Comparison of ENCODE assay signal across 9 cellular contexts in the genomic region with DNA sequence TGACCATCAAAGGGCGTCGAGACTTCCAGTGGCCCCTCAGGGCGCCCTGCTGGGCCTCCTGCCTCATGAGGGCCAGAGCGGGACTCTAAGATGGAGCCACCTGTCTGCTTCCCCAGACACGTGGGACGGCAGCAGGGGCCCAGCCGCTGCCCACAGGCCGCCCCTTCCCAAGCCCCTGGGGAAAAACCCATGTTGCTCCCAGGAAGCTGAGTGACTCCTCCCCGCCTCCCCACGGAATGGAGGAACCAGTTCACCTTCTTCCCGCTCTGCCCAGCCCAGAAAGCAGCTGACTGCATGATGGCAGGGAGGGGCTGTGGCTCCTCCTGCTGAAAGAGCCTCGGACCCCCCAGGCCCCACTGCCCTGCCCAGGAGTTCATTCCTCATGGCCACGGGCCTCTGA. TPM values are rescaled to one million over a fixed set of nuclear protein-coding genes. Genes with fewer than 3 reads are reported as not detected.
DNase-seq lines count a peak whose midpoint lies in the region; ATAC-seq lines count a peak whose summit lies in the region.
"Had no signal": no experiment of that assay in that cellular context is flagged by ENCODE, and none has a peak within 500 bp of the region (broad histone marks: within the 10 kb centered on the region; RNA-seq: fewer than 3 reads in every experiment).

No MANE protein-coding gene starts in this region.

- no peak overlapping the region for H3K14ac ChIP-seq in trophoblast cell (ENCODE audit: low read length)

- no peak overlapping the region for H3K4me3 ChIP-seq in CD4-positive, CD25-positive, alpha-beta regulatory T cell (ENCODE audit: low read depth, low read length)
- no peak overlapping the region for H3K4me3 ChIP-seq in trophoblast cell (ENCODE audit: low read depth, low read length)
- H3K4me3 ChIP-seq: cardiac muscle cell had no signal

- H3K9ac ChIP-seq in trophoblast cell (ENCODE audit: low read length), result no peak overlapping the region

- H3K27ac ChIP-seq in CD4-positive, CD25-positive, alpha-beta regulatory T cell (ENCODE audit: insufficient read depth, low read length, poor library complexity, severe bottlenecking), result no peak overlapping the region
- no peak overlapping the region for H3K27ac ChIP-seq in trophoblast cell (ENCODE audit: low read depth, low read length)
- H3K27ac ChIP-seq: cardiac muscle cell had no signal

- no peak for ATAC-seq in CD4-positive, CD25-positive, alpha-beta regulatory T cell (ENCODE audit: low read depth in 2 of 2)
- peak; percentile 16 for ATAC-seq in HG02678 (IDR thresholded peaks at IDR 0.05; ENCODE audit: unreplicated experiment)
- peak; percentile 13 for ATAC-seq in effector memory CD8-positive, alpha-beta T cell (replicated peaks)
- no peak for ATAC-seq in GM19328 (IDR thresholded peaks at IDR 0.05; ENCODE audit: unreplicated experiment)

- H3K18ac ChIP-seq in trophoblast cell (ENCODE audit: low read length), result peak overlapping the region; percentile 8

- H4K8ac ChIP-seq in trophoblast cell (ENCODE audit: low read depth, low read length), result no peak overlapping the region

- DNase-seq in CD4-positive, CD25-positive, alpha-beta regulatory T cell, result no peak
- no peak for DNase-seq in effector memory CD8-positive, alpha-beta T cell
- DNase-seq in trophoblast cell (peak in 1 of 2 donors; percentile 11), hippocampal formation (lab: John Stamatoyannopoulos, UW) (no peak), MV-4-11 (lab: John Stamatoyannopoulos, UW) (no peak), putamen (ENCODE audit: low spot score) (no peak)

- peaks cover 5% of the 10 kb centered on the region for H3K4me1 ChIP-seq in CD4-positive, CD25-positive, alpha-beta regulatory T cell (ENCODE audit: control insufficient read depth, insufficient read depth, low read length, poor library complexity, severe bottlenecking)
- H3K4me1 ChIP-seq in trophoblast cell (ENCODE audit: control insufficient read depth in 1 of 2, insufficient read depth in 2 of 2, low read length in 2 of 2), result peaks cover 16 to 18% of the 10 kb centered on the region in 2 experiments

- peak overlapping the region in 1 of 4 donors; percentile 38 for H3K4me3 Mint-ChIP-seq in CD4-positive, CD25-positive, alpha-beta regulatory T cell
- H3K4me3 Mint-ChIP-seq in effector memory CD8-positive, alpha-beta T cell, result peak overlapping the region; percentile 60 to 76

- H3K27ac Mint-ChIP-seq in CD4-positive, CD25-positive, alpha-beta regulatory T cell, result peak overlapping the region; percentile 65 to 93 (median 71)
- peak overlapping the region; percentile 73 to 94 for H3K27ac Mint-ChIP-seq in effector memory CD8-positive, alpha-beta T cell

- no peak overlapping the region for H2BK12ac ChIP-seq in trophoblast cell (ENCODE audit: low read length)

- no peak overlapping the region for H2AFZ ChIP-seq in trophoblast cell (ENCODE audit: insufficient read depth, low read length, poor library complexity)

- no peak overlapping the region for H3K23ac ChIP-seq in trophoblast cell (ENCODE audit: low read length)

- H3K27me3 ChIP-seq in CD4-positive, CD25-positive, alpha-beta regulatory T cell (ENCODE audit: control insufficient read depth, insufficient read depth, low read length), result no peaks in the 10 kb centered on the region
- no peaks in the 10 kb centered on the region for H3K27me3 ChIP-seq in trophoblast cell (ENCODE audit: insufficient read depth, low read length)
- H3K27me3 ChIP-seq: cardiac muscle cell had no signal

- H3K79me2 ChIP-seq in trophoblast cell (ENCODE audit: control insufficient read depth, insufficient read depth, low read length, poor library complexity), result peaks cover 7% of the 10 kb centered on the region

- H2BK5ac ChIP-seq in trophoblast cell (ENCODE audit: low read depth, low read length, poor library complexity), result no peak overlapping the region

- no peaks in the 10 kb centered on the region for H3K9me3 ChIP-seq in CD4-positive, CD25-positive, alpha-beta regulatory T cell (ENCODE audit: control insufficient read depth in 2 of 2, low read length in 2 of 2)
- peaks cover 1% of the 10 kb centered on the region for H3K9me3 ChIP-seq in trophoblast cell (ENCODE audit: insufficient read depth, low read depth, low read length)

- H3K36me3 Mint-ChIP-seq in CD4-positive, CD25-positive, alpha-beta regulatory T cell, result peaks cover 21% of the 10 kb centered on the region
- peaks cover 72% of the 10 kb centered on the region for H3K36me3 Mint-ChIP-seq in effector memory CD8-positive, alpha-beta T cell (ENCODE audit: insufficient read depth)

- H4K12ac ChIP-seq in trophoblast cell (ENCODE audit: low read depth, low read length), result no peak overlapping the region

- H3K4me2 ChIP-seq in trophoblast cell (ENCODE audit: low read length), result no peak overlapping the region

- H3K79me1 ChIP-seq in trophoblast cell (ENCODE audit: low read length), result no peaks in the 10 kb centered on the region

- WGBS in trophoblast cell (ENCODE audit: extremely low coverage, insufficient coverage, insufficient read length), result no CpG with 5 or more reads among the region's 13 CpGs

- peaks cover 87% of the 10 kb centered on the region for H3K36me3 ChIP-seq in CD4-positive, CD25-positive, alpha-beta regulatory T cell (ENCODE audit: control insufficient read depth, insufficient read depth, low read length)
- peaks cover 66 to 75% of the 10 kb centered on the region in 2 experiments for H3K36me3 ChIP-seq in trophoblast cell (ENCODE audit: control insufficient read depth in 1 of 2, insufficient read depth in 2 of 2, low read length in 2 of 2)

- no peak overlapping the region for H3K4ac ChIP-seq in trophoblast cell (ENCODE audit: low read depth, low read length)

- H3K4me1 Mint-ChIP-seq in CD4-positive, CD25-positive, alpha-beta regulatory T cell, result peaks cover 0 to 40% (median 13%) of the 10 kb centered on the region in 4 donors
- H3K4me1 Mint-ChIP-seq in effector memory CD8-positive, alpha-beta T cell (ENCODE audit: low read depth in 2 of 2), result peaks cover 37 to 38% of the 10 kb centered on the region in 2 donors

- H2AK5ac ChIP-seq in trophoblast cell (ENCODE audit: low read length), result no peak overlapping the region

- H3K9me3 Mint-ChIP-seq in CD4-positive, CD25-positive, alpha-beta regulatory T cell, result peaks cover 0 to 2% (median 0%) of the 10 kb centered on the region in 7 donors
- no peaks in the 10 kb centered on the region for H3K9me3 Mint-ChIP-seq in effector memory CD8-positive, alpha-beta T cell

- no peak overlapping the region for H2BK120ac ChIP-seq in trophoblast cell (ENCODE audit: insufficient read depth, low read length, poor library complexity)

- H4K91ac ChIP-seq in trophoblast cell (ENCODE audit: low read depth, low read length), result no peak overlapping the region

- no peaks in the 10 kb centered on the region for H3K27me3 Mint-ChIP-seq in CD4-positive, CD25-positive, alpha-beta regulatory T cell
- no peaks in the 10 kb centered on the region for H3K27me3 Mint-ChIP-seq in effector memory CD8-positive, alpha-beta T cell

RNA-seq across cellular contexts. Expression of a gene that starts 14.9 kb away (rescaled TPM):
- 85.5 TPM for total RNA-seq in CD4-positive, CD25-positive, alpha-beta regulatory T cell
- polyA plus RNA-seq in CD4-positive, CD25-positive, alpha-beta regulatory T cell, result 10 to 100 TPM; 25.2 to 37.0 (median 27.1) TPM
- 46.0 and 48.9 TPM in 2 replicates for polyA plus RNA-seq in trophoblast cell (2013)

Comparison
In these comparisons a context has a peak if more than half of its experiments do, and no peak if none do; other contexts are left out.
1. ATAC-seq: peak in HG02678 (single experiment) and effector memory CD8-positive, alpha-beta T cell (single experiment); none in CD4-positive, CD25-positive, alpha-beta regulatory T cell (0 of 2) and GM19328 (single experiment).